ENCODE assay signal across 8 cellular contexts in the genomic region with DNA sequence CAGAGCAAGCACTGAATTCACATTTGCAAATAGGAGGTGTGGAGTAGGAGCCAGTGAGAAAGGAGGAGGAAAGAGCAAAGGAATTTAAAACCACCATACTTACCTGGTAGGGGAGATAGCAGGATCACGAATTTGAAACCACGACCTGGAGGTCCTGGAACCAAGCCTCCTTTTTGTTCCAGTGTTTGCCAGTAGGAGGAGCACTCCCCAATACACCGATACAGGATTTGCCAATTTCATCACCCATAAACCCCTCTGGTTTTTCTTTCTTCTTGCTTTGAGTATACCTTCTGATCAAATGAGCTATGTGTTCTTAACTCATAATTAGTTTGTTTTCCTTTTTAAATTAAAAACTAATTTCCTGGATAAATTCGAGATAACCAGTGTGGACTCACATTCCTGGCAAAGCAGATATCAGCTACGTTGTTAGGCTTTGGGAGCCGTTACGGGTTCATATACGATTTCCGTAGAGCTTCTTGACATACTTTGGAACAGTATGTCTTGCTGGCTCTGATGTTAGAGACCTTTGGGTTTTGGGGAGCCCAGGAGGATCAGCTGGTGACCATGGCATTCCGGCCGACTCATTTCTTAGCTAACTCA. TPM values are rescaled to one million over a fixed set of nuclear protein-coding genes. Genes with fewer than 3 reads are reported as not detected.
DNase-seq lines count a peak whose midpoint lies in the region; ATAC-seq and TF ChIP-seq lines count a peak whose summit lies in the region.

No MANE protein-coding gene starts in this region.

- H3K4me1 Mint-ChIP-seq in CD4-positive, alpha-beta T cell (ENCODE audit: low read depth), result no peaks in the 10 kb centered on the region

- no peaks in the 10 kb centered on the region for H3K9me3 Mint-ChIP-seq in CD4-positive, alpha-beta T cell

- no peaks in the 10 kb centered on the region for H4K20me1 ChIP-seq in KMS-11 (ENCODE audit: insufficient read depth)

- no peak overlapping the region for H3K4me3 Mint-ChIP-seq in CD4-positive, alpha-beta T cell

- peak; percentile 58 for TF ChIP-seq CTCF in CD4-positive, alpha-beta T cell (IDR thresholded peaks at IDR 0.05)
- TF ChIP-seq CTCF in KMS-11 (conservative IDR thresholded peaks at IDR 0.05; ENCODE audit: low read depth, low read length) (peak; percentile 73), lower lobe of right lung (IDR thresholded peaks at IDR 0.05) (peak; percentile 67)

- POLR2A ChIA-PET in CD4-positive, alpha-beta T cell (lab: Charles Lee), result no interaction called here

- H3K27me3 Mint-ChIP-seq in CD4-positive, alpha-beta T cell, result no peaks in the 10 kb centered on the region

- ATAC-seq in CD4-positive, alpha-beta T cell (ENCODE audit: poor library complexity), result no peak
- ATAC-seq in lower lobe of right lung, result peak in 1 of 2 donors; percentile 40

- no peaks in the 10 kb centered on the region for H3K79me2 ChIP-seq in KMS-11 (ENCODE audit: insufficient read depth, low read depth)

- intact Hi-C loops in CD4-positive, alpha-beta T cell (cut with DNase I, micrococcal nuclease), result loop anchor here in 1 of 2 experiments (5.0 kb wide), 1 partner anchor 476 kb away; no protein-coding TSS in a partner anchor
- intact Hi-C loops in lower lobe of right lung (cut with DNase I), result no loop called here

- H3K36me3 Mint-ChIP-seq in CD4-positive, alpha-beta T cell (ENCODE audit: low read depth), result no peaks in the 10 kb centered on the region

- no peak overlapping the region for H2AFZ ChIP-seq in KMS-11 (ENCODE audit: low read depth)

- H3K4me1 ChIP-seq in KMS-11 (ENCODE audit: low read depth, poor library complexity, severe bottlenecking) (no peaks in the 10 kb centered on the region), lower lobe of right lung (peaks cover 4% of the 10 kb centered on the region)

- H3K27me3 ChIP-seq in CD4-positive, alpha-beta T cell (ENCODE audit: control insufficient read depth, insufficient read depth, low read length), result no peaks in the 10 kb centered on the region
- no peaks in the 10 kb centered on the region for H3K27me3 ChIP-seq in KMS-11 (ENCODE audit: insufficient read depth, low read depth)
- no peaks in the 10 kb centered on the region for H3K27me3 ChIP-seq in lower lobe of right lung (ENCODE audit: low read depth)

- no peak for DNase-seq in CD4-positive, alpha-beta T cell
- DNase-seq in activated gamma-delta T cell treated with anti-CD3 and anti-CD28 coated beads, Interleukin-2, amount 50 U/mL, for 16 hours (ENCODE audit: low read depth), result peak; percentile 3
- DNase-seq in lower lobe of right lung (no peak), hippocampal formation (lab: John Stamatoyannopoulos, UW) (no peak), occipital lobe (lab: John Stamatoyannopoulos, UW) (no peak), Ammon's horn (ENCODE audit: low spot score) (no peak), NCI-H2196 (lab: John Stamatoyannopoulos, UW; ENCODE audit: unreplicated experiment) (no peak)

- no peaks in the 10 kb centered on the region for H3K9me3 ChIP-seq in CD4-positive, alpha-beta T cell (ENCODE audit: control insufficient read depth, low read length)
- no peaks in the 10 kb centered on the region for H3K9me3 ChIP-seq in lower lobe of right lung

- H3K9ac ChIP-seq in KMS-11, result no peak overlapping the region

- no peak overlapping the region for H3K27ac Mint-ChIP-seq in CD4-positive, alpha-beta T cell

- H3K27ac ChIP-seq in CD4-positive, alpha-beta T cell (ENCODE audit: low read depth, low read length), result no peak overlapping the region
- H3K27ac ChIP-seq in KMS-11 (no peak overlapping the region), lower lobe of right lung (no peak overlapping the region)

- CTCF ChIA-PET in CD4-positive, alpha-beta T cell (lab: Charles Lee), result no interaction called here

- H3K4me3 ChIP-seq in KMS-11 (IDR thresholded peaks at IDR 0.05; ENCODE audit: insufficient read depth, low read depth, low read length) (no peak overlapping the region), lower lobe of right lung (no peak overlapping the region)

- no peak overlapping the region for H3K4me2 ChIP-seq in KMS-11

- H3K36me3 ChIP-seq in KMS-11 (ENCODE audit: insufficient read depth) (no peaks in the 10 kb centered on the region), lower lobe of right lung (no peaks in the 10 kb centered on the region)

RNA-seq across cellular contexts. Expression of a gene that starts 22.7 kb away (rescaled TPM):
- total RNA-seq in CD4-positive, alpha-beta T cell, result not detected
- total RNA-seq in lower lobe of right lung (0.74 TPM), occipital lobe (0.31 TPM)

RNA-seq across cellular contexts. Expression of a gene that starts 53.6 kb away (rescaled TPM):
- 1 to 10 TPM; 4.5 to 4.7 TPM for total RNA-seq in CD4-positive, alpha-beta T cell
- total RNA-seq in lower lobe of right lung, result 6.5 TPM
- 33.7 TPM for total RNA-seq in occipital lobe
